In the genomic region with DNA sequence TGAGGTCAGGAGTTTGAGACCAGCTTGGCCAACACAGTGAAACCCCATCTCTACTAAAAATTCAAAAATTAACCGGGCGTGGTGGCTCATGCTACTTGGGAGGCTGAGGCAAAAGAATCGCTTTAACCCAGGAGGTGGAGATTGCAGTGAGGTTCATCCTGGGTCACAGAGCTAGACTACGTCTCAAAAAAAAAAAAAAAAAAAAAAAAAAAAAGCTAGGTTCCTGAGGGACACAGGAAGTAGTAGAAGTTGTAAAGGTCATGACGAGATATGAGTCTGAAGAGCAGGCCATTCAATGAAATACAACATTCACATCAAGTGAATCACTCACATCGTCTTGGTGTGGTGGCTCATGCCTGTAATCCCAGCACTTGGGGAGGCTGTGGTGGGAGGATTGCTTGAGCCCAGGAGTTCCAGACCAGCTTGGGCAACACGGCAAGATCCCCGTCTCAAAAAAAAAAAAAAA, we compare ENCODE assay signal across 9 cellular contexts. TPM values are rescaled to one million over a fixed set of nuclear protein-coding genes. Genes with fewer than 3 reads are reported as not detected.
DNase-seq lines count a peak whose midpoint lies in the region; TF ChIP-seq lines count a peak whose summit lies in the region.
"Not testable (repeated sequence)": the region's sequence is repeated elsewhere in the genome, so short reads cannot be mapped to it uniquely, and the experiment has no call there.
"Had no signal": no experiment of that assay in that cellular context is flagged by ENCODE, and none has a peak within 500 bp of the region (broad histone marks: within the 10 kb centered on the region; RNA-seq: fewer than 3 reads in every experiment).

No MANE protein-coding gene starts in this region.

- peak; percentile 54 for DNase-seq in DMS53 (lab: John Stamatoyannopoulos, UW)
- peak; percentile 47 for DNase-seq in HT-29 (ENCODE audit: low spot score)
- peak; percentile 77 for DNase-seq in OCI-M1 (lab: John Stamatoyannopoulos, UW)
- DNase-seq in activated CD4-positive, alpha-beta memory T cell treated with anti-CD3 and anti-CD28 coated beads for 36 hours: peak; percentile 48
- DNase-seq in tibial artery: not testable (repeated sequence)

- peak overlapping the region; percentile 91 to 94 for H3K4me3 ChIP-seq in duodenal mucosa (ENCODE audit: low read depth in 1 of 2, low read length in 2 of 2)
- H3K4me3 ChIP-seq in iPS-18a (ENCODE audit: low read length): peak overlapping the region; percentile 94
- H3K4me3 ChIP-seq in neutrophil (ENCODE audit: low read depth in 1 of 2, low read length in 1 of 2): peak overlapping the region; percentile 71 to 100
- peak overlapping the region; percentile 78 to 99 for H3K4me3 ChIP-seq in tibial artery

- CTCF ChIA-PET in activated CD4-positive, alpha-beta memory T cell treated with anti-CD3 and anti-CD28 coated beads for 36 hours (lab: Charles Lee): interaction anchor here (0.7 to 2.5 kb wide), 4 partner anchors 22 to 31 kb away, joined by 3 to 11 read pairs (median 3); partner anchors contain the start of genes PAICS and PPAT

- H3K9ac ChIP-seq in duodenal mucosa (ENCODE audit: low read depth in 1 of 2, low read length in 2 of 2) (peak overlapping the region; percentile 89 to 94), iPS-18a (ENCODE audit: low read length) (peak overlapping the region; percentile 96)

- intact Hi-C loops in activated CD4-positive, alpha-beta memory T cell treated with anti-CD3 and anti-CD28 coated beads for 36 hours (cut with micrococcal nuclease): loop anchor here (10.0 kb wide), 1 partner anchor 508 kb away; the partner anchor contains the start of genes NOA1 and POLR2B
- intact Hi-C loops in tibial artery (cut with DNase I; ENCODE audit: low total_unique reads): loop anchor here (2.0 to 10.0 kb wide), 2 partner anchors 32 to 52 kb away; partner anchors contain the start of gene PPAT

- H3K9me3 ChIP-seq in duodenal mucosa (ENCODE audit: control insufficient read depth in 1 of 2, low read length in 2 of 2); iPS-18a (ENCODE audit: control insufficient read depth, low read depth, low read length); neutrophil; tibial artery: not testable (repeated sequence)

- not testable (repeated sequence) for H3K9me3 Mint-ChIP-seq in activated CD4-positive, alpha-beta memory T cell treated with anti-CD3 and anti-CD28 coated beads for 36 hours

- H3K4me3 Mint-ChIP-seq in activated CD4-positive, alpha-beta memory T cell treated with anti-CD3 and anti-CD28 coated beads for 36 hours: peak overlapping the region; percentile 98

- H3K27me3 ChIP-seq in duodenal mucosa (ENCODE audit: control insufficient read depth in 1 of 2, insufficient read depth in 2 of 2, low read length in 2 of 2); iPS-18a (ENCODE audit: control insufficient read depth, insufficient read depth, low read length); neutrophil; tibial artery: not testable (repeated sequence)

- H3K4me1 Mint-ChIP-seq in activated CD4-positive, alpha-beta memory T cell treated with anti-CD3 and anti-CD28 coated beads for 36 hours (ENCODE audit: low read depth): peaks cover 40% of the 10 kb centered on the region

- peaks cover 29% of the 10 kb centered on the region for H3K36me3 Mint-ChIP-seq in activated CD4-positive, alpha-beta memory T cell treated with anti-CD3 and anti-CD28 coated beads for 36 hours

- H3K27me3 Mint-ChIP-seq in activated CD4-positive, alpha-beta memory T cell treated with anti-CD3 and anti-CD28 coated beads for 36 hours: not testable (repeated sequence)

- H3K27ac Mint-ChIP-seq in activated CD4-positive, alpha-beta memory T cell treated with anti-CD3 and anti-CD28 coated beads for 36 hours: peak overlapping the region; percentile 97

- H3K4me1 ChIP-seq in duodenal mucosa (ENCODE audit: control insufficient read depth in 1 of 2, insufficient read depth in 2 of 2, low read length in 2 of 2) (peaks cover 29 to 31% of the 10 kb centered on the region in 2 donors), iPS-18a (ENCODE audit: control insufficient read depth, low read depth, low read length) (peaks cover 11% of the 10 kb centered on the region), neutrophil (ENCODE audit: control insufficient read depth in 1 of 2, insufficient read depth in 1 of 2, low read depth in 1 of 2, low read length in 1 of 2) (peaks cover 27 to 29% of the 10 kb centered on the region in 2 experiments), tibial artery (peaks cover 0 to 40% (median 24%) of the 10 kb centered on the region in 4 donors)

- not testable (repeated sequence) for TF ChIP-seq CTCF in neutrophil (IDR thresholded peaks at IDR 0.05); tibial artery (IDR thresholded peaks at IDR 0.05)

- POLR2A ChIA-PET in activated CD4-positive, alpha-beta memory T cell treated with anti-CD3 and anti-CD28 coated beads for 36 hours (lab: Charles Lee): interaction anchor here (1.0 to 2.4 kb wide), 4 partner anchors 22 to 79 kb away, joined by 3 to 20 read pairs (median 5); partner anchors contain the start of genes AASDH, PAICS and PPAT

- H3K36me3 ChIP-seq in duodenal mucosa (ENCODE audit: control insufficient read depth in 1 of 2, insufficient read depth in 2 of 2, low read length in 2 of 2); neutrophil: not testable (repeated sequence)
- peaks cover 31% of the 10 kb centered on the region for H3K36me3 ChIP-seq in iPS-18a (ENCODE audit: control insufficient read depth, low read depth, low read length)
- peaks cover 10 to 27% (median 15%) of the 10 kb centered on the region in 3 donors for H3K36me3 ChIP-seq in tibial artery

- H3K27ac ChIP-seq in duodenal mucosa (ENCODE audit: low read depth, low read length) (peak overlapping the region; percentile 90), neutrophil (peak overlapping the region; percentile 88), tibial artery (peak overlapping the region; percentile 88 to 93)
- not testable (repeated sequence) for H3K27ac ChIP-seq in iPS-18a (ENCODE audit: low read length)

RNA-seq across cellular contexts. Expression of gene SRP72, which starts 1.1 kb away (rescaled TPM):
- 49.1 and 61.6 TPM in 2 replicates for total RNA-seq in HT-29 (2014; rRNA removed; shearing (Covaris generic))
- 100 to 1,000 TPM; 183 to 184 TPM for total RNA-seq in activated CD4-positive, alpha-beta memory T cell treated with anti-CD3 and anti-CD28 coated beads for 36 hours

RNA-seq across cellular contexts. Expression of gene PAICS, which starts 30.3 kb away (rescaled TPM):
- 68.2 and 71.0 TPM in 2 replicates for total RNA-seq in HT-29 (2014; rRNA removed; shearing (Covaris generic))
- total RNA-seq in activated CD4-positive, alpha-beta memory T cell treated with anti-CD3 and anti-CD28 coated beads for 36 hours: 100 to 1,000 TPM; 318 to 325 TPM

RNA-seq across cellular contexts. Expression of gene PPAT, which starts 30.9 kb away (rescaled TPM):
- 20.2 and 32.4 TPM in 2 replicates for total RNA-seq in HT-29 (2014; rRNA removed; shearing (Covaris generic))
- total RNA-seq in activated CD4-positive, alpha-beta memory T cell treated with anti-CD3 and anti-CD28 coated beads for 36 hours: 10 to 100 TPM; 34.4 to 37.7 TPM

RNA-seq across cellular contexts. Expression of gene ARL9, which starts 39.3 kb away (rescaled TPM):
- 0.79 TPM in 1 of 2 replicates, not detected in the other for total RNA-seq in HT-29 (2014; rRNA removed; shearing (Covaris generic))
- not detected for total RNA-seq in activated CD4-positive, alpha-beta memory T cell treated with anti-CD3 and anti-CD28 coated beads for 36 hours
- total RNA-seq: lung microvascular endothelial cell had no signal
